ENCODE assay signal across 20 cellular contexts in the genomic region with DNA sequence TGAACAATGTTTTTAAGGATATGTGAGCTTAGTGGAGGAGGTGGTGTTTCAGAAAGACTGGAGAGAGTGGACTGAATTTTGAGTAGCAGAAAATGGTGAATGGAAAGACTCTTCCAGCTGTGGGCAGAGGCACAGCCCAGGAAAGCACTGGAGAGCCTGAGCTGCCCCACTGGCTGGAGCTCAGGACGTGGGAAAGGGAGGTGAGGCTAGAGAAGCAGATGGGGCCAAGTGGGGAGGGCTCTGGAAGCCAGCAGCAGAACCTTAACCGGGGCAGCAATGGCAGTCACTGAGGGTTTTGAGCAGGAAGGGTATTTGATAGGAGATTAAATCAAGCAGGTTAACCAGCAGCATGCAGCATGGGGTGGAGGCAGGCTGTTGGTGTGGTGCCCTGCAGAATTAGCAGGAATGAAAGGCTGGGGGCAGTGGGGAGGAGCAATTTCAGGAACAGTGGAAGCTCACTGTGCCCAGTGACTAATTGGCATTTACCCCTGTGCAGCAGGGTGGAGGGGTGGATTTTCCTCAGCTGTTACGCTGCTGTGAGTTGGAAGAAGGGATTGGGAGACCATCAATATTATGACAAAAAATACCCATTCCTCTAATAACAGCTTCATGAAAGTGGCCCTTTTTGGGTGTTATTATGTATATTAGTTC.
DNase-seq lines count a peak whose midpoint lies in the region; ATAC-seq and TF ChIP-seq lines count a peak whose summit lies in the region.
"Had no signal": no experiment of that assay in that cellular context is flagged by ENCODE, and none has a peak within 500 bp of the region (broad histone marks: within the 10 kb centered on the region; RNA-seq: fewer than 3 reads in every experiment).

No MANE protein-coding gene starts in this region.

- H3K27ac ChIP-seq in GM23338 (ENCODE audit: low read depth) = no peak overlapping the region
- H3K27ac ChIP-seq: Peyer's patch had no signal

- peaks cover 17% of the 10 kb centered on the region; the same call in 1 of the 2 replicates for H3K79me2 ChIP-seq in GM23338 (replicated peaks; ENCODE audit: insufficient read depth)

- H3F3A ChIP-seq in GM23338 (replicated peaks; ENCODE audit: low read depth) = no peaks in the 10 kb centered on the region

- 0 out of 2 replicates have a peak overlapping the region, but pooled peaks have one; percentile 37 for H3K4me2 ChIP-seq in GM23338

- DNase-seq in COR-L47 (lab: John Stamatoyannopoulos, UW) = peak; percentile 19
- DNase-seq in GM23338 (ENCODE audit: low spot score) = no peak
- peak; percentile 52 for DNase-seq in myocyte (ENCODE audit: low read depth)
- DNase-seq in NCI-H1930 (lab: John Stamatoyannopoulos, UW) = no peak
- no peak for DNase-seq in activated gamma-delta T cell treated with Interleukin-2 at 50 U/mL for 16 hours
- no peak for DNase-seq in stimulated activated naive CD8-positive, alpha-beta T cell treated with anti-CD3 and anti-CD28 coated beads, Interleukin-15, amount 100 ng/mL, for 72 hours
- DNase-seq: CD8-positive, alpha-beta T cell; DMS153; HCEC 1CT; IMR-90; Kasumi-1; NCI-H1436; NCI-H2081; NCI-H446; NCI-H774; Peyer's patch; SHP77 treated with DMSO at 0.1 percent for 48 hours had no signal

- no peaks in the 10 kb centered on the region for H3K9me3 Mint-ChIP-seq in GM23338
- H3K9me3 Mint-ChIP-seq in dendritic cell treated with granulocyte-macrophage colony-stimulating factor and Interleukin-4, amounts not matched to agents 40 ng/mL and 50 ng/mL, for 4 days = no peaks in the 10 kb centered on the region
- no peaks in the 10 kb centered on the region for H3K9me3 Mint-ChIP-seq in stimulated activated naive CD8-positive, alpha-beta T cell treated with anti-CD3 and anti-CD28 coated beads, Interleukin-15, amount 100 ng/mL, for 72 hours
- H3K9me3 Mint-ChIP-seq: CD8-positive, alpha-beta T cell had no signal

- no peaks in the 10 kb centered on the region for H3K9me2 ChIP-seq in GM23338 (ENCODE audit: insufficient read depth)

- no peaks in the 10 kb centered on the region for H3K27me3 Mint-ChIP-seq in GM23338 (ENCODE audit: insufficient read depth, low read depth, poor library complexity)
- H3K27me3 Mint-ChIP-seq in dendritic cell treated with granulocyte-macrophage colony-stimulating factor and Interleukin-4, amounts not matched to agents 40 ng/mL and 50 ng/mL, for 4 days = no peaks in the 10 kb centered on the region
- no peaks in the 10 kb centered on the region for H3K27me3 Mint-ChIP-seq in stimulated activated naive CD8-positive, alpha-beta T cell treated with anti-CD3 and anti-CD28 coated beads, Interleukin-15, amount 100 ng/mL, for 72 hours
- H3K27me3 Mint-ChIP-seq: B cell had no signal

- peak; percentile 40 for ATAC-seq in GM23338
- ATAC-seq in stimulated activated naive CD8-positive, alpha-beta T cell treated with anti-CD3 and anti-CD28 coated beads, Interleukin-15, amount 100 ng/mL, for 72 hours = no peak
- no peak for ATAC-seq in HG02678 (IDR thresholded peaks at IDR 0.05; ENCODE audit: unreplicated experiment)
- ATAC-seq: CD8-positive, alpha-beta T cell had no signal

- no peaks in the 10 kb centered on the region for H3K36me3 Mint-ChIP-seq in GM23338 (ENCODE audit: low read depth)
- H3K36me3 Mint-ChIP-seq in dendritic cell treated with granulocyte-macrophage colony-stimulating factor and Interleukin-4, amounts not matched to agents 40 ng/mL and 50 ng/mL, for 4 days (ENCODE audit: low read depth) = peaks cover 6% of the 10 kb centered on the region
- H3K36me3 Mint-ChIP-seq: CD8-positive, alpha-beta T cell had no signal

- H3K27ac Mint-ChIP-seq in GM23338 = peak overlapping the region; percentile 60; the same call in 1 of the 2 replicates
- H3K27ac Mint-ChIP-seq in dendritic cell treated with granulocyte-macrophage colony-stimulating factor and Interleukin-4, amounts not matched to agents 40 ng/mL and 50 ng/mL, for 4 days = peak overlapping the region; percentile 21
- H3K27ac Mint-ChIP-seq in stimulated activated naive CD8-positive, alpha-beta T cell treated with anti-CD3 and anti-CD28 coated beads, Interleukin-15, amount 100 ng/mL, for 72 hours = peak overlapping the region in 1 of 2 donors; percentile 60
- H3K27ac Mint-ChIP-seq: B cell; CD8-positive, alpha-beta T cell had no signal

- H3K4me3 ChIP-seq in GM23338 = no peak overlapping the region
- H3K4me3 ChIP-seq: Peyer's patch had no signal

- H3K36me3 ChIP-seq in GM23338 (ENCODE audit: insufficient read depth) = no peaks in the 10 kb centered on the region
- H3K36me3 ChIP-seq: Peyer's patch had no signal

- no peaks in the 10 kb centered on the region for H3K27me3 ChIP-seq in GM23338 (ENCODE audit: insufficient read depth)
- H3K27me3 ChIP-seq: Peyer's patch had no signal

- TF ChIP-seq CTCF in GM23338 (conservative IDR thresholded peaks at IDR 0.05; ENCODE audit: low read depth in 2 of 2) = no peak

- peaks cover 61% of the 10 kb centered on the region for H3K4me1 ChIP-seq in GM23338 (ENCODE audit: insufficient read depth)

- no peak overlapping the region; the same call in 2 of the 3 replicates for H3K4me3 Mint-ChIP-seq in GM23338
- no peak overlapping the region for H3K4me3 Mint-ChIP-seq in dendritic cell treated with granulocyte-macrophage colony-stimulating factor and Interleukin-4, amounts not matched to agents 40 ng/mL and 50 ng/mL, for 4 days
- H3K4me3 Mint-ChIP-seq in stimulated activated naive CD8-positive, alpha-beta T cell treated with anti-CD3 and anti-CD28 coated beads, Interleukin-15, amount 100 ng/mL, for 72 hours = no peak overlapping the region
- H3K4me3 Mint-ChIP-seq: B cell; CD8-positive, alpha-beta T cell had no signal

- intact Hi-C loops in dendritic cell treated with granulocyte-macrophage colony-stimulating factor and Interleukin-4, amounts not matched to agents 40 ng/mL and 50 ng/mL, for 4 days (cut with micrococcal nuclease) = no loop called here

- H4K20me1 ChIP-seq in GM23338 (replicated peaks; ENCODE audit: insufficient read depth) = no peaks in the 10 kb centered on the region

- peaks cover 55% of the 10 kb centered on the region for H3K4me1 Mint-ChIP-seq in GM23338
- H3K4me1 Mint-ChIP-seq in dendritic cell treated with granulocyte-macrophage colony-stimulating factor and Interleukin-4, amounts not matched to agents 40 ng/mL and 50 ng/mL, for 4 days (ENCODE audit: low read depth) = peaks cover 51% of the 10 kb centered on the region
- H3K4me1 Mint-ChIP-seq in stimulated activated naive CD8-positive, alpha-beta T cell treated with anti-CD3 and anti-CD28 coated beads, Interleukin-15, amount 100 ng/mL, for 72 hours = peaks cover 55% of the 10 kb centered on the region

- no peak overlapping the region for H2AFZ ChIP-seq in GM23338

TF ChIP-seq in GM23338, 12 proteins besides CTCF, POLR2A, EP300 and RAD21:
- TF ChIP-seq EZH2phosphoT487 (IDR thresholded peaks at IDR 0.05; ENCODE audit: unreplicated experiment) (no peak), EZH2 (IDR thresholded peaks at IDR 0.05; ENCODE audit: low read depth, unreplicated experiment) (no peak), STAT1 (IDR thresholded peaks at IDR 0.05; ENCODE audit: unreplicated experiment) (no peak), CREB1 (CRISPR knock-in tag; IDR thresholded peaks at IDR 0.05; ENCODE audit: low read depth) (no peak), POLR2AphosphoS5 (IDR thresholded peaks at IDR 0.05; ENCODE audit: low read depth) (no peak), ZNF331 (CRISPR knock-in tag; IDR thresholded peaks at IDR 0.05; ENCODE audit: low read depth) (no peak), ZNF114 (CRISPR knock-in tag; IDR thresholded peaks at IDR 0.05) (no peak)
- TF ChIP-seq, protein P1, sequence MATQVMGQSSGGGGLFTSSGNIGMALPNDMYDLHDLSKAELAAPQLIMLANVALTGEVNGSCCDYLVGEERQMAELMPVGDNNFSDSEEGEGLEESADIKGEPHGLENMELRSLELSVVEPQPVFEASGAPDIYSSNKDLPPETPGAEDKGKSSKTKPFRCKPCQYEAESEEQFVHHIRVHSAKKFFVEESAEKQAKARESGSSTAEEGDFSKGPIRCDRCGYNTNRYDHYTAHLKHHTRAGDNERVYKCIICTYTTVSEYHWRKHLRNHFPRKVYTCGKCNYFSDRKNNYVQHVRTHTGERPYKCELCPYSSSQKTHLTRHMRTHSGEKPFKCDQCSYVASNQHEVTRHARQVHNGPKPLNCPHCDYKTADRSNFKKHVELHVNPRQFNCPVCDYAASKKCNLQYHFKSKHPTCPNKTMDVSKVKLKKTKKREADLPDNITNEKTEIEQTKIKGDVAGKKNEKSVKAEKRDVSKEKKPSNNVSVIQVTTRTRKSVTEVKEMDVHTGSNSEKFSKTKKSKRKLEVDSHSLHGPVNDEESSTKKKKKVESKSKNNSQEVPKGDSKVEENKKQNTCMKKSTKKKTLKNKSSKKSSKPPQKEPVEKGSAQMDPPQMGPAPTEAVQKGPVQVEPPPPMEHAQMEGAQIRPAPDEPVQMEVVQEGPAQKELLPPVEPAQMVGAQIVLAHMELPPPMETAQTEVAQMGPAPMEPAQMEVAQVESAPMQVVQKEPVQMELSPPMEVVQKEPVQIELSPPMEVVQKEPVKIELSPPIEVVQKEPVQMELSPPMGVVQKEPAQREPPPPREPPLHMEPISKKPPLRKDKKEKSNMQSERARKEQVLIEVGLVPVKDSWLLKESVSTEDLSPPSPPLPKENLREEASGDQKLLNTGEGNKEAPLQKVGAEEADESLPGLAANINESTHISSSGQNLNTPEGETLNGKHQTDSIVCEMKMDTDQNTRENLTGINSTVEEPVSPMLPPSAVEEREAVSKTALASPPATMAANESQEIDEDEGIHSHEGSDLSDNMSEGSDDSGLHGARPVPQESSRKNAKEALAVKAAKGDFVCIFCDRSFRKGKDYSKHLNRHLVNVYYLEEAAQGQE (IDR thresholded peaks at IDR 0.05; ENCODE audit: unreplicated experiment) = no peak
TF ChIP-seq in GM23338: peak in this region for 0.

Comparison
In these comparisons a context has a peak if more than half of its experiments do, and no peak if none do; other contexts are left out.
1. DNase-seq: peak in COR-L47 (single experiment) and myocyte (single experiment); none in GM23338 (single experiment), NCI-H1930 (0 of 2), activated gamma-delta T cell treated with Interleukin-2 at 50 U/mL for 16 hours (single experiment) and stimulated activated naive CD8-positive, alpha-beta T cell treated with anti-CD3 and anti-CD28 coated beads, Interleukin-15, amount 100 ng/mL, for 72 hours (0 of 2).